8 cellular contexts compared by ENCODE assay signal in genomic region chr4:69617083-69617694, GRCh38. TPM values are rescaled to one million over a fixed set of nuclear protein-coding genes. Genes with fewer than 3 reads are reported as not detected.
DNase-seq lines count a peak whose midpoint lies in the region; ATAC-seq, FAIRE-seq and TF ChIP-seq lines count a peak whose summit lies in the region.

No MANE protein-coding gene starts in this region.

- in situ Hi-C loops in astrocyte of the spinal cord (cut with HindIII; ENCODE audit: low sequenced_read_pairs) = no loop called here

- H3K4me1 Mint-ChIP-seq in activated CD8-positive, alpha-beta memory T cell treated with anti-CD3 and anti-CD28 coated beads, Interleukin-2, amount 10 ng/mL, durations not matched to agents 7 days and 5 days = no peaks in the 10 kb centered on the region

- no peak overlapping the region for H3K27ac Mint-ChIP-seq in activated CD8-positive, alpha-beta memory T cell treated with anti-CD3 and anti-CD28 coated beads, Interleukin-2, amount 10 ng/mL, durations not matched to agents 7 days and 5 days

- no peak overlapping the region for H3K4me3 ChIP-seq in astrocyte of the spinal cord (ENCODE audit: low read depth, low read length)

- H3K36me3 Mint-ChIP-seq in activated CD8-positive, alpha-beta memory T cell treated with anti-CD3 and anti-CD28 coated beads, Interleukin-2, amount 10 ng/mL, durations not matched to agents 7 days and 5 days = no peaks in the 10 kb centered on the region

- CTCF ChIA-PET in activated CD8-positive, alpha-beta memory T cell treated with anti-CD3 and anti-CD28 coated beads, Interleukin-2, amount 10 ng/mL, durations not matched to agents 7 days and 5 days (lab: Charles Lee) = no interaction called here

- no peak for TF ChIP-seq POLR2A in H54 (IDR thresholded peaks at IDR 0.05; ENCODE audit: low read depth, low read length)

- no peak for ATAC-seq in activated CD8-positive, alpha-beta memory T cell treated with anti-CD3 and anti-CD28 coated beads, Interleukin-2, amount 10 ng/mL, durations not matched to agents 7 days and 5 days

- no peaks in the 10 kb centered on the region for H3K27me3 Mint-ChIP-seq in activated CD8-positive, alpha-beta memory T cell treated with anti-CD3 and anti-CD28 coated beads, Interleukin-2, amount 10 ng/mL, durations not matched to agents 7 days and 5 days

- no peaks in the 10 kb centered on the region for H3K9me3 Mint-ChIP-seq in activated CD8-positive, alpha-beta memory T cell treated with anti-CD3 and anti-CD28 coated beads, Interleukin-2, amount 10 ng/mL, durations not matched to agents 7 days and 5 days (ENCODE audit: low read depth)

- DNase-seq in ELR (ENCODE audit: low read depth) (peak; percentile 44), astrocyte of the spinal cord (ENCODE audit: low read depth, low spot score) (peak; percentile 66), midbrain (lab: John Stamatoyannopoulos, UW) (peak; percentile 32), H54 (ENCODE audit: insufficient read length, low spot score) (no peak), hepatic stellate cell (ENCODE audit: low spot score) (no peak)
- DNase-seq in activated CD8-positive, alpha-beta memory T cell treated with anti-CD3 and anti-CD28 coated beads, Interleukin-2, amount 10 ng/mL, durations not matched to agents 7 days and 5 days = no peak
- no peak for DNase-seq in stimulated activated CD4-positive, alpha-beta T cell treated with anti-CD3 and anti-CD28 coated beads, Interleukin-1b, Interleukin-23, amount 100 ng/mL, for 48 hours

- peak; percentile 81 for TF ChIP-seq CTCF in LNCAP (IDR thresholded peaks at IDR 0.05)
- peak; percentile 63 for TF ChIP-seq CTCF in astrocyte of the spinal cord (IDR thresholded peaks at IDR 0.05; ENCODE audit: low read depth, low read length)

- no peak for FAIRE-seq in H54 (lab: Jason Lieb, UNC)

- no peak overlapping the region for H3K4me3 Mint-ChIP-seq in activated CD8-positive, alpha-beta memory T cell treated with anti-CD3 and anti-CD28 coated beads, Interleukin-2, amount 10 ng/mL, durations not matched to agents 7 days and 5 days

RNA-seq across cellular contexts. Expression of gene UGT2A2, which starts 22.3 kb away (rescaled TPM):
- not detected for total RNA-seq in activated CD8-positive, alpha-beta memory T cell treated with anti-CD3 and anti-CD28 coated beads, Interleukin-2, amount 10 ng/mL, durations not matched to agents 7 days and 5 days

RNA-seq across cellular contexts. Expression of gene UGT2A1, which starts 35.9 kb away (rescaled TPM):
- total RNA-seq in activated CD8-positive, alpha-beta memory T cell treated with anti-CD3 and anti-CD28 coated beads, Interleukin-2, amount 10 ng/mL, durations not matched to agents 7 days and 5 days = not detected

Comparison
In these comparisons a context has a peak if more than half of its experiments do, and no peak if none do; other contexts are left out.
1. DNase-seq: peak in ELR (single experiment), astrocyte of the spinal cord (single experiment) and midbrain (single experiment); none in H54 (single experiment), activated CD8-positive, alpha-beta memory T cell treated with anti-CD3 and anti-CD28 coated beads, Interleukin-2, amount 10 ng/mL, durations not matched to agents 7 days and 5 days (single experiment), hepatic stellate cell (single experiment) and stimulated activated CD4-positive, alpha-beta T cell treated with anti-CD3 and anti-CD28 coated beads, Interleukin-1b, Interleukin-23, amount 100 ng/mL, for 48 hours (single experiment).